21 cellular contexts compared by ENCODE assay signal in the genomic region with DNA sequence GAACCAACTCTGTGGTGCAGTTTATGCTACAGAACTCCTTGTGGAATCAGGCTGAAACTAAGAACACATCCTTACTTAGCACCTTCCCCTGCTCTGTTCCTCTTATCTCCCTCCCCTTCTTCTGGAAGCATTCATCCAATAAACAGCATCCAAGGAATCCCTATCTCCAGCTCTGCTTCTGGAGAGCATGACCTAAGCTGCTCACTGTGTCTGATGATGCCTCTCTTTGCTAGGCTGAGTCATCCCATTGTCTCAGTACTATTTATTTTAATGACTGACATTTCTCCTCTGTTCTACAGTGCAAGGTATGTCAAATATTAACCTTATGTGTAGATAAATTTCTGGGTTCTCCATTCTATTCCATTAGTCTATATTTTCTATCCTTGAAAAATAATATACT.
A peak's percentile ranks its signal among the peaks of the same experiment; 100 is the strongest.
DNase-seq lines count a peak whose midpoint lies in the region; ATAC-seq and TF ChIP-seq lines count a peak whose summit lies in the region.
"Had no signal": no experiment of that assay in that cellular context is flagged by ENCODE, and none has a peak within 500 bp of the region (broad histone marks: within the 10 kb centered on the region; RNA-seq: fewer than 3 reads in every experiment).

No MANE protein-coding gene starts in this region.

- no peaks in the 10 kb centered on the region for H3K4me1 ChIP-seq in PC-3 (ENCODE audit: insufficient read depth, low read length)
- no peaks in the 10 kb centered on the region for H3K4me1 ChIP-seq in CD8-positive, alpha-beta T cell (ENCODE audit: insufficient read depth, low read length)
- H3K4me1 ChIP-seq: BLaER1 had no signal

- TF ChIP-seq CTCF in PC-3 (conservative IDR thresholded peaks at IDR 0.05; ENCODE audit: low read depth, low read length) (no peak), epithelial cell of proximal tubule (conservative IDR thresholded peaks at IDR 0.05; ENCODE audit: low read depth, low read length) (no peak)
- no peak for TF ChIP-seq CTCF in CD8-positive, alpha-beta T cell (IDR thresholded peaks at IDR 0.05)

- H3F3A ChIP-seq in PC-3 (ENCODE audit: low read length, unreplicated experiment), result no peaks in the 10 kb centered on the region

- H3K27me3 Mint-ChIP-seq in CD8-positive, alpha-beta T cell (ENCODE audit: low read depth), result peaks cover 2% of the 10 kb centered on the region
- H3K27me3 Mint-ChIP-seq in activated T-cell treated with anti-CD3 and anti-CD28 coated beads, Interleukin-2, amount 50 U/mL, for 24 hours, result peaks cover 31% of the 10 kb centered on the region

- H3K4me3 Mint-ChIP-seq in CD8-positive, alpha-beta T cell, result no peak overlapping the region
- no peak overlapping the region for H3K4me3 Mint-ChIP-seq in activated T-cell treated with anti-CD3 and anti-CD28 coated beads, Interleukin-2, amount 50 U/mL, for 24 hours
- H3K4me3 Mint-ChIP-seq: CD4-positive, alpha-beta T cell had no signal

- no peaks in the 10 kb centered on the region for H4K20me1 ChIP-seq in PC-3 (ENCODE audit: low read length)
- H4K20me1 ChIP-seq: BLaER1 had no signal

- no peaks in the 10 kb centered on the region for H3K4me1 Mint-ChIP-seq in CD8-positive, alpha-beta T cell (ENCODE audit: low read depth)
- H3K4me1 Mint-ChIP-seq in activated T-cell treated with anti-CD3 and anti-CD28 coated beads, Interleukin-2, amount 50 U/mL, for 24 hours (ENCODE audit: low read depth), result no peaks in the 10 kb centered on the region

- H3K4me3 ChIP-seq in PC-3 (ENCODE audit: low read length) (no peak overlapping the region), epithelial cell of proximal tubule (ENCODE audit: low read depth, low read length) (no peak overlapping the region)
- no peak overlapping the region for H3K4me3 ChIP-seq in CD8-positive, alpha-beta T cell (ENCODE audit: low read depth, low read length)
- H3K4me3 ChIP-seq: BLaER1 had no signal

- intact Hi-C loops in PC-3 (cut with micrococcal nuclease), result no loop called here
- intact Hi-C loops in CD8-positive, alpha-beta T cell (cut with DNase I, micrococcal nuclease), result no loop called here

- no peak overlapping the region for H2AFZ ChIP-seq in PC-3 (ENCODE audit: low read length)

- no peaks in the 10 kb centered on the region for H3K36me3 ChIP-seq in PC-3 (ENCODE audit: low read depth, low read length)
- H3K36me3 ChIP-seq in CD8-positive, alpha-beta T cell (ENCODE audit: insufficient read depth, low read length), result no peaks in the 10 kb centered on the region
- H3K36me3 ChIP-seq: BLaER1 had no signal

- H3K79me2 ChIP-seq in PC-3 (ENCODE audit: low read length), result no peaks in the 10 kb centered on the region

- CTCF ChIA-PET in PC-3 (lab: Charles Lee), result no interaction called here
- CTCF ChIA-PET in CD8-positive, alpha-beta T cell (lab: Charles Lee), result no interaction called here

- BruUV-seq in PC-3 (replicated peaks; lab: Mats Ljungman, UMichigan), result no TSS peak

- H3K9me3 Mint-ChIP-seq in CD8-positive, alpha-beta T cell, result no peaks in the 10 kb centered on the region
- peaks cover 3% of the 10 kb centered on the region for H3K9me3 Mint-ChIP-seq in activated T-cell treated with anti-CD3 and anti-CD28 coated beads, Interleukin-2, amount 50 U/mL, for 24 hours
- H3K9me3 Mint-ChIP-seq: CD4-positive, alpha-beta T cell had no signal

- H3K27ac Mint-ChIP-seq in CD8-positive, alpha-beta T cell, result no peak overlapping the region
- H3K27ac Mint-ChIP-seq in activated T-cell treated with anti-CD3 and anti-CD28 coated beads, Interleukin-2, amount 50 U/mL, for 24 hours, result no peak overlapping the region
- H3K27ac Mint-ChIP-seq: CD4-positive, alpha-beta T cell had no signal

- no peak overlapping the region for H3K9ac ChIP-seq in PC-3 (ENCODE audit: low read length)
- H3K9ac ChIP-seq: BLaER1, SK-N-SH had no signal

- no peak overlapping the region for H3K27ac ChIP-seq in PC-3 (ENCODE audit: low read length)
- no peak overlapping the region for H3K27ac ChIP-seq in CD8-positive, alpha-beta T cell (ENCODE audit: low read depth, low read length)
- H3K27ac ChIP-seq: BLaER1, RWPE1 had no signal

- POLR2A ChIA-PET in PC-3 (lab: Charles Lee; ENCODE audit: unreplicated experiment), result no interaction called here
- POLR2A ChIA-PET in CD8-positive, alpha-beta T cell (lab: Charles Lee), result no interaction called here

- in situ Hi-C loops in ACHN (cut with HindIII; ENCODE audit: low pct_ligation_motif_present, low pct_unique_long_range_greater_than_20kb, low sequenced_read_pairs) (no loop called here), G401 (cut with HindIII; ENCODE audit: low sequenced_read_pairs) (no loop called here)

- peaks cover 13% of the 10 kb centered on the region for H3K27me3 ChIP-seq in PC-3 (ENCODE audit: low read length)
- no peaks in the 10 kb centered on the region for H3K27me3 ChIP-seq in CD8-positive, alpha-beta T cell (ENCODE audit: insufficient read depth, low read length)

- DNase-seq in ACHN (peak; percentile 0), DMS53 treated with DMSO at 0.1 percent for 48 hours (lab: John Stamatoyannopoulos, UW; ENCODE audit: unreplicated experiment) (peak; percentile 80), PC-3 (peak; percentile 39), epithelial cell of proximal tubule (ENCODE audit: low read depth) (peak; percentile 13), G401 (ENCODE audit: low spot score) (no peak)
- DNase-seq in CD8-positive, alpha-beta T cell, result no peak
- no peak for DNase-seq in activated T-cell treated with anti-CD3 and anti-CD28 coated beads, Interleukin-2, amount 50 U/mL, for 24 hours
- DNase-seq: Calu3; CD4-positive, alpha-beta T cell; DMS153; GF-D8; Karpas-422; MV-4-11; NCI-H187 treated with DMSO at 0.1 percent for 48 hours; NCI-H524 treated with DMSO at 0.1 percent for 48 hours; OCI-M1; SIG-M5; SK-N-SH had no signal

- no peaks in the 10 kb centered on the region for H3K9me3 ChIP-seq in PC-3 (ENCODE audit: low read length)
- no peaks in the 10 kb centered on the region for H3K9me3 ChIP-seq in CD8-positive, alpha-beta T cell (ENCODE audit: low read length)
- H3K9me3 ChIP-seq: BLaER1, SK-N-SH had no signal

- H3K4me2 ChIP-seq in PC-3 (ENCODE audit: low read length), result no peak overlapping the region
- H3K4me2 ChIP-seq: BLaER1, SK-N-SH had no signal

- H3K36me3 Mint-ChIP-seq in CD8-positive, alpha-beta T cell, result no peaks in the 10 kb centered on the region
- H3K36me3 Mint-ChIP-seq in activated T-cell treated with anti-CD3 and anti-CD28 coated beads, Interleukin-2, amount 50 U/mL, for 24 hours (ENCODE audit: low read depth), result no peaks in the 10 kb centered on the region

- H3K9me2 ChIP-seq in PC-3 (replicated peaks; ENCODE audit: low read length), result no peaks in the 10 kb centered on the region
- H3K9me2 ChIP-seq: SK-N-SH had no signal

- ATAC-seq in PC-3 (no peak; the same call in 1 of the 2 replicates), GM18502 (IDR thresholded peaks at IDR 0.05; ENCODE audit: poor library complexity, unreplicated experiment) (no peak)
- ATAC-seq in CD8-positive, alpha-beta T cell, result no peak

Comparison
In these comparisons a context has a peak if more than half of its experiments do, and no peak if none do; other contexts are left out.
1. DNase-seq: peak in ACHN (single experiment), DMS53 treated with DMSO at 0.1 percent for 48 hours (single experiment), PC-3 (single experiment) and epithelial cell of proximal tubule (single experiment); none in CD8-positive, alpha-beta T cell (0 of 7), activated T-cell treated with anti-CD3 and anti-CD28 coated beads, Interleukin-2, amount 50 U/mL, for 24 hours (single experiment) and G401 (single experiment).